Comparison of ENCODE assay signal across 1 cellular context in genomic region chr13:76314495-76314894, GRCh38.
TF ChIP-seq lines count a peak whose summit lies in the region.

No MANE protein-coding gene starts in this region.

TF ChIP-seq in H1, 55 proteins besides CTCF, POLR2A, EP300 and RAD21 (continued from another document):
- TF ChIP-seq CHD7 (IDR thresholded peaks at IDR 0.05; ENCODE audit: insufficient replicate concordance, low read length): no peak
- TF ChIP-seq KDM4A (IDR thresholded peaks at IDR 0.05; ENCODE audit: low read depth, low read length, severe bottlenecking): no peak
- TF ChIP-seq SRF (IDR thresholded peaks at IDR 0.05; ENCODE audit: low read depth, low read length): no peak
- TF ChIP-seq POU5F1 (IDR thresholded peaks at IDR 0.05; ENCODE audit: low read depth, low read length): no peak
- TF ChIP-seq KDM5A (IDR thresholded peaks at IDR 0.05; ENCODE audit: low read length): no peak
- no peak for TF ChIP-seq KDM1A (IDR thresholded peaks at IDR 0.05; ENCODE audit: borderline replicate concordance, low read length)
- no peak for TF ChIP-seq E2F6 (IDR thresholded peaks at IDR 0.05)
